14 cellular contexts compared by ENCODE assay signal in the genomic region with DNA sequence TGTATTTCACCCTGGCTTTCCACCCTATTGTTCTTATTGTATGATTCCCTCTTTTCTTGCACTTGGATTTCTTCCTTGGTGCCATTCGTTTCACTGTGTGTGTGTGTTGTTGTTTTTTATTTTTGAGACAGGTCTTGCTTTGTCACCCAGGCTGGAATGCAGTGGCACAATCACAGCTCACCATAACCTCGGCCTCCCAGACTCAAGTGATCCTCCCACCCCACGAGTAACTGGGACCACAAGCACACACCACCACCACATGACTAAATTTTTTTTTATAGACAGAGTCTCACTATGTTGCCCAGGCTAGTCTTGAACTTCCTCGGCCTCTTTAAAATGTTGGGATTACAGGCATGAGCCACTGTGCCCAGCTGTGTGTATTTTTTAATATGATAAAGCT.
"Had no signal": no experiment of that assay in that cellular context is flagged by ENCODE, and none has a peak within 500 bp of the region (broad histone marks: within the 10 kb centered on the region; RNA-seq: fewer than 3 reads in every experiment).

No MANE protein-coding gene starts in this region.

- H3K4me3 ChIP-seq: ascending aorta, gastroesophageal sphincter, lower lobe of right lung had no signal

- H3K27ac Mint-ChIP-seq: activated naive CD8-positive, alpha-beta T cell treated with anti-CD3 and anti-CD28 coated beads, Interleukin-2, amount 50 U/mL, for 24 hours; naive B cell; stimulated activated naive B cell treated with anti-CD40 and anti-IgM and Interleukin-4, amounts not matched to agents 10 μg/mL and 1 μg/mL and 100 μg/mL, for 72 hours had no signal

- H3K27me3 ChIP-seq: ascending aorta, gastroesophageal sphincter, neutrophil had no signal

- DNase-seq: activated naive CD8-positive, alpha-beta T cell treated with anti-CD3 and anti-CD28 coated beads, Interleukin-2, amount 50 U/mL, for 24 hours; activated T-cell treated with anti-CD3 and anti-CD28 coated beads, Interleukin-2, amount 50 U/mL, for 48 hours; hippocampal formation; lower lobe of right lung; midbrain; naive B cell; posterior cingulate gyrus; right cardiac atrium; stimulated activated naive B cell treated with anti-CD40 and anti-IgM and Interleukin-4, amounts not matched to agents 10 μg/mL and 1 μg/mL and 100 μg/mL, for 72 hours had no signal

- H3K4me3 Mint-ChIP-seq: activated naive CD8-positive, alpha-beta T cell treated with anti-CD3 and anti-CD28 coated beads, Interleukin-2, amount 50 U/mL, for 24 hours; naive B cell; stimulated activated naive B cell treated with anti-CD40 and anti-IgM and Interleukin-4, amounts not matched to agents 10 μg/mL and 1 μg/mL and 100 μg/mL, for 72 hours; type B pancreatic cell had no signal

- ATAC-seq: activated naive CD8-positive, alpha-beta T cell treated with anti-CD3 and anti-CD28 coated beads, Interleukin-2, amount 50 U/mL, for 24 hours; gastroesophageal sphincter; right cardiac atrium; stimulated activated naive B cell treated with anti-CD40 and anti-IgM and Interleukin-4, amounts not matched to agents 10 μg/mL and 1 μg/mL and 100 μg/mL, for 72 hours had no signal

- FAIRE-seq: colon had no signal

- H3K27me3 Mint-ChIP-seq: activated naive CD8-positive, alpha-beta T cell treated with anti-CD3 and anti-CD28 coated beads, Interleukin-2, amount 50 U/mL, for 24 hours; naive B cell; stimulated activated naive B cell treated with anti-CD40 and anti-IgM and Interleukin-4, amounts not matched to agents 10 μg/mL and 1 μg/mL and 100 μg/mL, for 72 hours; type B pancreatic cell had no signal

- H3K36me3 ChIP-seq: ascending aorta, gastroesophageal sphincter, lower lobe of right lung, neutrophil had no signal

- H3K9me3 ChIP-seq: ascending aorta, gastroesophageal sphincter, lower lobe of right lung, neutrophil had no signal

- H3K36me3 Mint-ChIP-seq: stimulated activated naive B cell treated with anti-CD40 and anti-IgM and Interleukin-4, amounts not matched to agents 10 μg/mL and 1 μg/mL and 100 μg/mL, for 72 hours had no signal

- H3K9me3 Mint-ChIP-seq: activated naive CD8-positive, alpha-beta T cell treated with anti-CD3 and anti-CD28 coated beads, Interleukin-2, amount 50 U/mL, for 24 hours; stimulated activated naive B cell treated with anti-CD40 and anti-IgM and Interleukin-4, amounts not matched to agents 10 μg/mL and 1 μg/mL and 100 μg/mL, for 72 hours had no signal

- H3K27ac ChIP-seq: ascending aorta, gastroesophageal sphincter, lower lobe of right lung, neutrophil had no signal
